ENCODE assay signal across 8 cellular contexts in genomic region chr9:14400658-14400995, GRCh38.
DNase-seq lines count a peak whose midpoint lies in the region; ATAC-seq and TF ChIP-seq lines count a peak whose summit lies in the region.

No MANE protein-coding gene starts in this region.

- H3K4me2 ChIP-seq in SK-N-SH, result no peak overlapping the region
- no peak overlapping the region for H3K4me2 ChIP-seq in trophoblast cell (ENCODE audit: low read length)

- H2AFZ ChIP-seq in SK-N-SH (ENCODE audit: low read depth), result peak overlapping the region; percentile 30; the same call in 1 of the 2 replicates
- no peak overlapping the region for H2AFZ ChIP-seq in trophoblast cell (ENCODE audit: insufficient read depth, low read length, poor library complexity)

- H3K79me2 ChIP-seq in SK-N-SH (ENCODE audit: insufficient read depth), result no peaks in the 10 kb centered on the region
- no peaks in the 10 kb centered on the region for H3K79me2 ChIP-seq in trophoblast cell (ENCODE audit: control insufficient read depth, insufficient read depth, low read length, poor library complexity)

- H4K91ac ChIP-seq in trophoblast cell (ENCODE audit: low read depth, low read length), result no peak overlapping the region

- TF ChIP-seq EP300 in SK-N-SH (IDR thresholded peaks at IDR 0.05; ENCODE audit: borderline replicate concordance in 1 of 2, low read depth in 1 of 2, low read length in 1 of 2), result no peak

- no peak overlapping the region for H2BK120ac ChIP-seq in trophoblast cell (ENCODE audit: insufficient read depth, low read length, poor library complexity)

- no peak overlapping the region for H3K18ac ChIP-seq in trophoblast cell (ENCODE audit: low read length)

- peak; percentile 67 for TF ChIP-seq RAD21 in SK-N-SH (IDR thresholded peaks at IDR 0.05; ENCODE audit: low read length)

- no peak overlapping the region for H3K23ac ChIP-seq in trophoblast cell (ENCODE audit: low read length)

- no peak overlapping the region for H3K4me3 ChIP-seq in SK-N-SH (ENCODE audit: low read depth in 2 of 2, low read length in 1 of 2)
- no peak overlapping the region for H3K4me3 ChIP-seq in trophoblast cell (ENCODE audit: low read depth, low read length)

- H3K27me3 ChIP-seq in SK-N-SH (ENCODE audit: insufficient read depth) (no peaks in the 10 kb centered on the region), foreskin keratinocyte (peaks cover 58% of the 10 kb centered on the region), trophoblast cell (ENCODE audit: insufficient read depth, low read length) (no peaks in the 10 kb centered on the region)

- 95% methylated on average over 6 of the region's 6 CpGs for WGBS in SK-N-SH (ENCODE audit: low lambda C conversion rate)
- no CpG with 5 or more reads among the region's 6 CpGs for WGBS in trophoblast cell (ENCODE audit: extremely low coverage, insufficient coverage, insufficient read length)

- TF ChIP-seq CTCF in SK-N-SH (IDR thresholded peaks at IDR 0.05), result peak; percentile 52
- TF ChIP-seq CTCF in foreskin keratinocyte (conservative IDR thresholded peaks at IDR 0.05), result peak; percentile 56

- H3K4me1 ChIP-seq in SK-N-SH (ENCODE audit: control insufficient read depth in 1 of 2, insufficient read depth in 2 of 2, low read depth in 1 of 2, low read length in 1 of 2) (peaks cover 5 to 8% of the 10 kb centered on the region in 2 experiments; a peak in 2 of 4 replicates), foreskin keratinocyte (no peaks in the 10 kb centered on the region), trophoblast cell (ENCODE audit: control insufficient read depth in 1 of 2, insufficient read depth in 2 of 2, low read length in 2 of 2) (no peaks in the 10 kb centered on the region)

- no peak overlapping the region for H2AK5ac ChIP-seq in trophoblast cell (ENCODE audit: low read length)

- no peak overlapping the region for H2BK12ac ChIP-seq in trophoblast cell (ENCODE audit: low read length)

- DNase-seq in NCI-H510A treated with DMSO at 0.1 percent for 48 hours (lab: John Stamatoyannopoulos, UW), result peak; percentile 32
- DNase-seq in NCI-H510A (lab: John Stamatoyannopoulos, UW), result no peak
- DNase-seq in SK-N-SH, result peak; percentile 17
- peak; percentile 6 to 62 for DNase-seq in foreskin keratinocyte
- DNase-seq in trophoblast cell, result peak; percentile 19 to 55
- DNase-seq in foreskin melanocyte, result no peak
- no peak for DNase-seq in SKM-1 (lab: John Stamatoyannopoulos, UW; ENCODE audit: unreplicated experiment)

- no peak overlapping the region for H3K9ac ChIP-seq in SK-N-SH
- no peak overlapping the region for H3K9ac ChIP-seq in trophoblast cell (ENCODE audit: low read length)

- no peaks in the 10 kb centered on the region for H3F3A ChIP-seq in SK-N-SH (replicated peaks; ENCODE audit: insufficient read depth)

- H3K4ac ChIP-seq in trophoblast cell (ENCODE audit: low read depth, low read length), result no peak overlapping the region

- H3K79me1 ChIP-seq in trophoblast cell (ENCODE audit: low read length), result no peaks in the 10 kb centered on the region

- no peak overlapping the region for H2BK5ac ChIP-seq in trophoblast cell (ENCODE audit: low read depth, low read length, poor library complexity)

- no peak overlapping the region for H3K14ac ChIP-seq in trophoblast cell (ENCODE audit: low read length)

- H3K9me3 ChIP-seq in SK-N-SH (no peaks in the 10 kb centered on the region), trophoblast cell (ENCODE audit: insufficient read depth, low read depth, low read length) (no peaks in the 10 kb centered on the region)

- H4K20me1 ChIP-seq in SK-N-SH (ENCODE audit: insufficient read depth), result no peaks in the 10 kb centered on the region

- no peak overlapping the region for H4K8ac ChIP-seq in trophoblast cell (ENCODE audit: low read depth, low read length)

- H3K36me3 ChIP-seq in SK-N-SH (replicated peaks in 1 of 2; ENCODE audit: control insufficient read depth in 1 of 2, insufficient read depth in 2 of 2, low read length in 1 of 2), result no peaks in the 10 kb centered on the region
- H3K36me3 ChIP-seq in trophoblast cell (ENCODE audit: control insufficient read depth in 1 of 2, insufficient read depth in 2 of 2, low read length in 2 of 2), result no peaks in the 10 kb centered on the region

- H3K27ac ChIP-seq in SK-N-SH (ENCODE audit: low read depth in 2 of 2, low read length in 1 of 2) (no peak overlapping the region), foreskin keratinocyte (no peak overlapping the region), trophoblast cell (ENCODE audit: low read depth, low read length) (no peak overlapping the region)

- no peaks in the 10 kb centered on the region for H3K9me2 ChIP-seq in SK-N-SH

- POLR2A ChIA-PET in SK-N-SH (lab: Yijun Ruan, JAX), result no interaction called here

- H4K12ac ChIP-seq in trophoblast cell (ENCODE audit: low read depth, low read length), result no peak overlapping the region

- peak; percentile 46 for ATAC-seq in foreskin keratinocyte
- no peak for ATAC-seq in GM21717 (IDR thresholded peaks at IDR 0.05; ENCODE audit: unreplicated experiment)

- CTCF ChIA-PET in SK-N-SH (lab: Yijun Ruan, JAX), result interaction anchor here (1.7 kb wide), 1 partner anchor 973 kb away, joined by 8 read pairs; no protein-coding TSS in a partner anchor

TF ChIP-seq in SK-N-SH, 30 proteins besides CTCF, POLR2A, EP300 and RAD21:
- TF ChIP-seq GATA2 (CRISPR knock-in tag; IDR thresholded peaks at IDR 0.05) (no peak), SMC3 (IDR thresholded peaks at IDR 0.05; ENCODE audit: low read depth, low read length) (peak; percentile 40; the same call in 1 of the 2 replicates)

Comparison
In these comparisons a context has a peak if more than half of its experiments do, and no peak if none do; other contexts are left out.
1. DNase-seq: peak in NCI-H510A treated with DMSO at 0.1 percent for 48 hours (single experiment), SK-N-SH (single experiment), foreskin keratinocyte (2 of 2) and trophoblast cell (2 of 2); none in NCI-H510A (single experiment), foreskin melanocyte (single experiment) and SKM-1 (single experiment).